ENCODE assay signal across 11 cellular contexts in the genomic region with DNA sequence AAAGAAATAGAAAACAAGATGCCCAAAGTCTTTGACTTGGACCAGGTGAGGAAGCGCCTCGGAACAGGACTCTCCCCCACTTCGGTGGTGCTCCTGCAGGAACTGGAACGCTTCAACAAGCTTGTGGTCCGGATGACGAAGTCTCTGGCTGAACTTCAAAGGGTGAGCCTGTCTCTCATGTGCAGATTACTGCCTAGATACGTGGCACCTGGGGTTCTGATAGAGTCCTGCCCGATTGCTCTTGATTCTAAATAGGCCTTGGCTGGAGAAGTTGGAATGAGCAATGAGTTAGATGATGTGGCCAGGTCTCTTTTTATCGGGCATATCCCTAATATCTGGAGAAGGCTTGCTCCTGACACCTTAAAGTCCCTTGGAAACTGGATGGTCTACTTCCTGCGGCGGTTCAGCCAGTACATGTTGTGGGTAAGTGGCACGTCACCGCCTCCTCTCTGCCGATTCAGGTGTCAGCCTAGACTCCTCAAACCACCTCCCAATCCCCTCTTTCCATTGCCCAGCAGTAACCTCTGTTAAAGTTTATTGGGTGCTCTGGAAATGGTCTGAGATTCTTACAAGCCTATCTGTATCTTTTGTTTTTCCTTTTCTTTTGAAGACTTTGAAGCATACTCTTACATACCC. TPM values are rescaled to one million over a fixed set of nuclear protein-coding genes. Genes with fewer than 3 reads are reported as not detected.
DNase-seq lines count a peak whose midpoint lies in the region; ATAC-seq and TF ChIP-seq lines count a peak whose summit lies in the region.
"Had no signal": no experiment of that assay in that cellular context is flagged by ENCODE, and none has a peak within 500 bp of the region (broad histone marks: within the 10 kb centered on the region; RNA-seq: fewer than 3 reads in every experiment).

No MANE protein-coding gene starts in this region.

- peaks cover 0 to 27% (median 0%) of the 10 kb centered on the region in 11 experiments; a peak in 8 of 22 replicates for H3K27me3 ChIP-seq in BLaER1 treated with 17β-estradiol and CSF1 and Interleukin-3, amounts not matched to agents 10 nM and 100 nM
- H3K27me3 ChIP-seq in foreskin keratinocyte (peaks cover 11% of the 10 kb centered on the region), testis (no peaks in the 10 kb centered on the region)
- H3K27me3 ChIP-seq: dorsolateral prefrontal cortex had no signal

- intact Hi-C loops in testis (cut with DNase I; ENCODE audit: low total_unique reads), result no loop called here

- H3K9me3 ChIP-seq in BLaER1 treated with 17β-estradiol and CSF1 and Interleukin-3, amounts not matched to agents 10 nM and 100 nM (replicated peaks in 1 of 11), result no peaks in the 10 kb centered on the region
- no peaks in the 10 kb centered on the region for H3K9me3 ChIP-seq in testis

- H3K4me2 ChIP-seq in BLaER1 treated with 17β-estradiol and CSF1 and Interleukin-3, amounts not matched to agents 10 nM and 100 nM, result peak overlapping the region in 7 of 11 experiments; percentile 8 to 94 (median 44); a peak in 10 of 22 replicates

- DNase-seq in SW480 (ENCODE audit: low spot score) (peak; percentile 86), foreskin keratinocyte (no peak), EL (no peak), superior temporal gyrus (ENCODE audit: extremely low spot score) (no peak), testis (no peak), NCI-H345 treated with DMSO at 0.1 percent for 48 hours (lab: John Stamatoyannopoulos, UW; ENCODE audit: unreplicated experiment) (no peak)
- DNase-seq in activated T-cell treated with anti-CD3 and anti-CD28 coated beads, Interleukin-2, amount 50 U/mL, for 48 hours, result peak; percentile 36 to 48
- DNase-seq: GF-D8, T1000 had no signal

- H3K27ac ChIP-seq in BLaER1 treated with 17β-estradiol and CSF1 and Interleukin-3, amounts not matched to agents 10 nM and 100 nM, result no peak overlapping the region
- no peak overlapping the region for H3K27ac ChIP-seq in foreskin keratinocyte
- no peak overlapping the region for H3K27ac ChIP-seq in testis

- no peak overlapping the region for H3K9ac ChIP-seq in BLaER1 treated with 17β-estradiol and CSF1 and Interleukin-3, amounts not matched to agents 10 nM and 100 nM

- H3K4me1 ChIP-seq in BLaER1 treated with 17β-estradiol and CSF1 and Interleukin-3, amounts not matched to agents 10 nM and 100 nM, result peaks cover 38 to 86% (median 65%) of the 10 kb centered on the region in 10 experiments
- H3K4me1 ChIP-seq in foreskin keratinocyte (no peaks in the 10 kb centered on the region), testis (no peaks in the 10 kb centered on the region)

- H4K20me1 ChIP-seq in BLaER1 treated with 17β-estradiol and CSF1 and Interleukin-3, amounts not matched to agents 10 nM and 100 nM, result peaks cover 0 to 66% (median 44%) of the 10 kb centered on the region in 11 experiments; a peak in 18 of 22 replicates

- H3K36me3 ChIP-seq in BLaER1 treated with 17β-estradiol and CSF1 and Interleukin-3, amounts not matched to agents 10 nM and 100 nM, result peaks cover 0 to 13% (median 11%) of the 10 kb centered on the region in 11 experiments; a peak in 16 of 22 replicates
- H3K36me3 ChIP-seq in testis (ENCODE audit: low read depth, missing control alignments), result no peaks in the 10 kb centered on the region

- ATAC-seq in foreskin keratinocyte, result peak; percentile 16

- TF ChIP-seq CTCF in foreskin keratinocyte (conservative IDR thresholded peaks at IDR 0.05) (no peak), testis (IDR thresholded peaks at IDR 0.05) (no peak)

- no peak for TF ChIP-seq POLR2A in testis (IDR thresholded peaks at IDR 0.05)

- WGBS in testis, 2 donors, result 83 to 92% methylated on average over 14 of the region's 14 CpGs

- H3K4me3 ChIP-seq in BLaER1 treated with 17β-estradiol and CSF1 and Interleukin-3, amounts not matched to agents 10 nM and 100 nM, result no peak overlapping the region
- H3K4me3 ChIP-seq in testis, result no peak overlapping the region
- H3K4me3 ChIP-seq: dorsolateral prefrontal cortex had no signal

RNA-seq across cellular contexts. Expression of a gene that starts 40.8 kb away (rescaled TPM):
- total RNA-seq in foreskin keratinocyte (14.7 and 15.8 TPM in 2 replicates), testis (10 to 100 TPM; 63.6 to 79.1 TPM)
- polyA plus RNA-seq in foreskin keratinocyte (23.0 and 26.9 TPM in 2 replicates), testis (ENCODE audit: insufficient read depth, low read depth, low replicate concordance) (140 TPM)

RNA-seq across cellular contexts. Expression of a gene that starts 41.2 kb away (rescaled TPM):
- total RNA-seq in foreskin keratinocyte (58.2 and 64.9 TPM in 2 replicates), testis (10 to 100 TPM; 55.9 to 69.6 TPM)
- polyA plus RNA-seq in foreskin keratinocyte (19.4 and 21.9 TPM in 2 replicates), testis (ENCODE audit: insufficient read depth, low read depth, low replicate concordance) (63.4 TPM)

Comparison
In these comparisons a context has a peak if more than half of its experiments do, and no peak if none do; other contexts are left out.
1. DNase-seq: peak in SW480 (single experiment) and activated T-cell treated with anti-CD3 and anti-CD28 coated beads, Interleukin-2, amount 50 U/mL, for 48 hours (2 of 2); none in foreskin keratinocyte (0 of 2), EL (single experiment), superior temporal gyrus (single experiment), testis (single experiment) and NCI-H345 treated with DMSO at 0.1 percent for 48 hours (single experiment).